Comparison of ENCODE assay signal across 8 cellular contexts in the genomic region with DNA sequence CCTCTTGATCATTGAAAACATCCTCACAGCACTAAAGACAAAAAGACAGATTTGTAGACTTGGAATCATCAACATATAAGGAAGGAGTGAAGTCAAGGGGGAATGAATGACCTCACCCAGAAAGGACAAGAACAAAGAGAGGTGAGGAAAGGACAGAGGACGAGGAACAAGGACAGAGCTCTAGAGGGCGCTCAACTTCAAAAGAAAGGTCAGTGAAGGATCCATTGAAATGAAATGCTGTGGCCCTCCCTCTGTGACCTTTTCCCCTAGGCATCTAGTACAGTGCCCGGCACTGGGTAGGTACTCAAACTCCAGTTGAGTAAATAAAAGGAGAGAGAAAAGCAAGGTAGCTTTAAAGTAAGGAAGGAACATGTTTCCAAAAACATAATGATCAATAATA. TPM values are rescaled to one million over a fixed set of nuclear protein-coding genes. Genes with fewer than 3 reads are reported as not detected.
A peak's percentile ranks its signal among the peaks of the same experiment; 100 is the strongest.
DNase-seq lines count a peak whose midpoint lies in the region; ATAC-seq, FAIRE-seq and TF ChIP-seq lines count a peak whose summit lies in the region.

No MANE protein-coding gene starts in this region.

- ATAC-seq in HG02938 (IDR thresholded peaks at IDR 0.05; ENCODE audit: unreplicated experiment), result peak; percentile 50
- ATAC-seq in GM21576 (IDR thresholded peaks at IDR 0.05; ENCODE audit: unreplicated experiment), result no peak

- TF ChIP-seq CTCF in D721Med (IDR thresholded peaks at IDR 0.05; ENCODE audit: insufficient read depth, missing control alignments), result no peak

- DNase-seq in ELF-1 (ENCODE audit: low read depth, low spot score) (peak; percentile 81), SK-MEL-5 (ENCODE audit: low read depth, low spot score) (peak; percentile 55), iPS-NIHi11 (ENCODE audit: low spot score) (peak; percentile 51), hepatic stellate cell (ENCODE audit: low spot score) (no peak), D721Med (ENCODE audit: insufficient read length, low spot score) (no peak), D341Med (ENCODE audit: low spot score) (no peak)

- no peak for FAIRE-seq in D721Med (lab: Jason Lieb, UNC)

- in situ Hi-C loops in SK-MEL-5 (cut with HindIII; ENCODE audit: low pct_unique_long_range_greater_than_20kb, low sequenced_read_pairs), result no loop called here

RNA-seq across cellular contexts. Expression of gene ATP8B4, which starts 2.6 kb away (rescaled TPM):
- 1.2 and 2.0 TPM in 2 replicates for total RNA-seq in SK-MEL-5 (2014; rRNA removed; shearing (Covaris generic))
- polyA plus RNA-seq in SK-MEL-5 (2015; cell fraction: cytosol; rRNA removed), result 0.12 and 0.27 TPM in 2 replicates
- 0.61 and 3.7 TPM in 2 replicates for polyA plus RNA-seq in SK-MEL-5 (2015; cell fraction: nucleus; rRNA removed)

Comparison
In these comparisons a context has a peak if more than half of its experiments do, and no peak if none do; other contexts are left out.
1. DNase-seq: peak in ELF-1 (single experiment), SK-MEL-5 (single experiment) and iPS-NIHi11 (single experiment); none in hepatic stellate cell (single experiment), D721Med (single experiment) and D341Med (single experiment).